ENCODE assay signal across 1 cellular context in genomic region chr6:106778943-106779342, GRCh38.
A peak's percentile ranks its signal among the peaks of the same experiment; 100 is the strongest.
TF ChIP-seq lines count a peak whose summit lies in the region.

No MANE protein-coding gene starts in this region.

TF ChIP-seq in HepG2, 621 proteins besides CTCF, POLR2A, EP300 and RAD21 (continued from another document):
- TF ChIP-seq ZNF441 (CRISPR knock-in tag; IDR thresholded peaks at IDR 0.05; ENCODE audit: borderline replicate concordance) (peak; percentile 80; the same call in 1 of the 2 replicates), NCOA1 (CRISPR knock-in tag; IDR thresholded peaks at IDR 0.05) (no peak)
